ENCODE assay signal across 1 cellular context in genomic region chr2:163157891-163158511, GRCh38.
TF ChIP-seq lines count a peak whose summit lies in the region.

No MANE protein-coding gene starts in this region.

TF ChIP-seq in SK-N-SH treated with all-trans-retinoic acid at 6 μM for 48 hours, 23 proteins besides CTCF, POLR2A, EP300 and RAD21 (continued from another document):
- TF ChIP-seq ZC3H10 (CRISPR knock-in tag; IDR thresholded peaks at IDR 0.05), result no peak
TF ChIP-seq in SK-N-SH treated with all-trans-retinoic acid at 6 μM for 48 hours: peak in this region for 1.
